In genomic region chr5:112276996-112277395, GRCh38 we compare ENCODE assay signal across 19 cellular contexts.
A peak's percentile ranks its signal among the peaks of the same experiment; 100 is the strongest.
DNase-seq lines count a peak whose midpoint lies in the region; ATAC-seq lines count a peak whose summit lies in the region.
"Had no signal": no experiment of that assay in that cellular context is flagged by ENCODE, and none has a peak within 500 bp of the region (broad histone marks: within the 10 kb centered on the region; RNA-seq: fewer than 3 reads in every experiment).

No MANE protein-coding gene starts in this region.

- H3K4me3 ChIP-seq in H7 (ENCODE audit: insufficient read depth, low read depth, low read length): no peak overlapping the region
- H3K4me3 ChIP-seq: ovary, right lobe of liver had no signal

- no peaks in the 10 kb centered on the region for H3K27me3 ChIP-seq in H7 (ENCODE audit: control insufficient read depth, insufficient read depth, low read length)
- H3K27me3 ChIP-seq: ovary, right lobe of liver had no signal

- ATAC-seq in HG02610 (IDR thresholded peaks at IDR 0.05; ENCODE audit: unreplicated experiment) (no peak), GM21360 (IDR thresholded peaks at IDR 0.05; ENCODE audit: unreplicated experiment) (no peak)
- ATAC-seq: activated CD4-positive, alpha-beta T cell treated with anti-CD3 and anti-CD28 coated beads for 36 hours; activated naive CD4-positive, alpha-beta T cell treated with anti-CD3 and anti-CD28 coated beads, Interleukin-2, amount 50 U/mL, for 72 hours; left colon; natural killer cell; right lobe of liver; Right ventricle myocardium inferior had no signal

- H3K36me3 ChIP-seq in H7 (replicated peaks; ENCODE audit: control insufficient read depth, insufficient read depth, low read length): no peaks in the 10 kb centered on the region
- H3K36me3 ChIP-seq: ovary, right lobe of liver had no signal

- DNase-seq in NCI-H2227 (lab: John Stamatoyannopoulos, UW; ENCODE audit: unreplicated experiment) (peak; percentile 26), NCI-H2227 treated with DMSO at 0.1 percent for 48 hours (lab: John Stamatoyannopoulos, UW) (no peak), H7 (peak; percentile 35), NCI-H82 treated with DMSO at 0.1 percent for 48 hours (lab: John Stamatoyannopoulos, UW; ENCODE audit: unreplicated experiment) (peak; percentile 64), iPS-NIHi7 (ENCODE audit: extremely low spot score) (peak; percentile 35), NCI-H2081 treated with DMSO at 0.1 percent for 48 hours (lab: John Stamatoyannopoulos, UW) (no peak)
- DNase-seq: ACHN; activated CD4-positive, alpha-beta T cell treated with anti-CD3 and anti-CD28 coated beads for 36 hours; cerebellar nuclear complex; effector CD8-positive, alpha-beta T cell; KBM-7; left colon; natural killer cell; ovary; right lobe of liver had no signal

Comparison
In these comparisons a context has a peak if more than half of its experiments do, and no peak if none do; other contexts are left out.
1. DNase-seq: peak in NCI-H2227 (single experiment), H7 (single experiment), NCI-H82 treated with DMSO at 0.1 percent for 48 hours (single experiment) and iPS-NIHi7 (single experiment); none in NCI-H2227 treated with DMSO at 0.1 percent for 48 hours (single experiment) and NCI-H2081 treated with DMSO at 0.1 percent for 48 hours (single experiment).